ENCODE assay signal across 14 cellular contexts in the genomic region with DNA sequence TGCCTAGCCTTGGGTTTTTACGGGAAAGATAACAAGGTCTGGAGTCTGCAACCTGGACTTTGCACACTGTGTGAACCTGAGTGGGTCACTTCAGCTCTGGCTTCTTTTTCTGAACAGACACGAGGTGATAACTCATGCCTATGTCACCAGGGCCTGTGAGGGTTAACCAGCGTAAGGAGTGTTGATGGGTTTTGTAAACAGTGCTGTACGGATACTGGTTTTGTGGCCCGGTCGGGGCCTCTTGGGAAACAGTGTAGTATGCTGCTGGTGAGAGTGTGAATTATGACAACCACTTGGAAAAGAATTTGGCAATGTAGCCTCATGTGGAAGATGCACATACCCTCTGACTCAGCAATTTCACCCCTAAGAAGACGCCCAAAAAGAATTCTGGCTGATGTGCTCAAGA.
A peak's percentile ranks its signal among the peaks of the same experiment; 100 is the strongest.
DNase-seq lines count a peak whose midpoint lies in the region; ATAC-seq and TF ChIP-seq lines count a peak whose summit lies in the region.
"Had no signal": no experiment of that assay in that cellular context is flagged by ENCODE, and none has a peak within 500 bp of the region (broad histone marks: within the 10 kb centered on the region; RNA-seq: fewer than 3 reads in every experiment).

No MANE protein-coding gene starts in this region.

- no peak for TF ChIP-seq POLR2A in gastroesophageal sphincter (IDR thresholded peaks at IDR 0.05)

- WGBS in gastroesophageal sphincter (ENCODE audit: low coverage in 1 of 2), 2 donors = 21 to 32% methylated on average over 3 to 5 of the region's 7 CpGs

- no peaks in the 10 kb centered on the region for H3K4me1 ChIP-seq in gastroesophageal sphincter

- H3K27ac ChIP-seq in gastroesophageal sphincter = no peak overlapping the region
- H3K27ac ChIP-seq: PC-9, thoracic aorta had no signal

- DNase-seq in GM03348 (ENCODE audit: low spot score) = peak; percentile 82
- DNase-seq in RPMI7951 (ENCODE audit: low read depth) = peak; percentile 40
- DNase-seq in stromal cell of bone marrow (ENCODE audit: low read depth) = peak; percentile 70
- no peak for DNase-seq in HUDEP-2 (lab: John Stamatoyannopoulos, UW; ENCODE audit: unreplicated experiment in 76 of 76)
- DNase-seq in GM10266 (ENCODE audit: extremely low spot score) = no peak
- DNase-seq: effector CD4-positive, alpha-beta T cell; NCI-H1417 treated with DMSO at 0.1 percent for 48 hours; NCI-H446; PC-9 had no signal

- no peaks in the 10 kb centered on the region for H3K36me3 ChIP-seq in gastroesophageal sphincter
- H3K36me3 ChIP-seq: thoracic aorta had no signal

- TF ChIP-seq CTCF in gastroesophageal sphincter (IDR thresholded peaks at IDR 0.05) (no peak), GM10266 (IDR thresholded peaks at IDR 0.05; ENCODE audit: control insufficient read depth, insufficient read depth, low read depth, missing control alignments) (no peak)

- H3K4me3 ChIP-seq in gastroesophageal sphincter = no peak overlapping the region
- H3K4me3 ChIP-seq: PC-9, thoracic aorta had no signal

- TF ChIP-seq EP300 in gastroesophageal sphincter (IDR thresholded peaks at IDR 0.05) = no peak

- ATAC-seq in gastroesophageal sphincter (peak; percentile 46), HG02840 (IDR thresholded peaks at IDR 0.05; ENCODE audit: low FRiP score, unreplicated experiment) (no peak)
- ATAC-seq: activated T-helper 17 cell treated with anti-CD3 and anti-CD28 coated beads, Interleukin-2, amount 50 U/mL, for 72 hours; SK-N-SH treated with all-trans-retinoic acid at 6 μM for 48 hours had no signal

- no peaks in the 10 kb centered on the region for H3K27me3 ChIP-seq in gastroesophageal sphincter

- peaks cover 0 to 9% (median 0%) of the 10 kb centered on the region in 3 donors for H3K9me3 ChIP-seq in gastroesophageal sphincter
- H3K9me3 ChIP-seq: thoracic aorta had no signal

Comparison
In these comparisons a context has a peak if more than half of its experiments do, and no peak if none do; other contexts are left out.
1. DNase-seq: peak in GM03348 (single experiment), RPMI7951 (single experiment) and stromal cell of bone marrow (single experiment); none in HUDEP-2 (0 of 76) and GM10266 (single experiment).